ENCODE assay signal across 2 cellular contexts in the genomic region with DNA sequence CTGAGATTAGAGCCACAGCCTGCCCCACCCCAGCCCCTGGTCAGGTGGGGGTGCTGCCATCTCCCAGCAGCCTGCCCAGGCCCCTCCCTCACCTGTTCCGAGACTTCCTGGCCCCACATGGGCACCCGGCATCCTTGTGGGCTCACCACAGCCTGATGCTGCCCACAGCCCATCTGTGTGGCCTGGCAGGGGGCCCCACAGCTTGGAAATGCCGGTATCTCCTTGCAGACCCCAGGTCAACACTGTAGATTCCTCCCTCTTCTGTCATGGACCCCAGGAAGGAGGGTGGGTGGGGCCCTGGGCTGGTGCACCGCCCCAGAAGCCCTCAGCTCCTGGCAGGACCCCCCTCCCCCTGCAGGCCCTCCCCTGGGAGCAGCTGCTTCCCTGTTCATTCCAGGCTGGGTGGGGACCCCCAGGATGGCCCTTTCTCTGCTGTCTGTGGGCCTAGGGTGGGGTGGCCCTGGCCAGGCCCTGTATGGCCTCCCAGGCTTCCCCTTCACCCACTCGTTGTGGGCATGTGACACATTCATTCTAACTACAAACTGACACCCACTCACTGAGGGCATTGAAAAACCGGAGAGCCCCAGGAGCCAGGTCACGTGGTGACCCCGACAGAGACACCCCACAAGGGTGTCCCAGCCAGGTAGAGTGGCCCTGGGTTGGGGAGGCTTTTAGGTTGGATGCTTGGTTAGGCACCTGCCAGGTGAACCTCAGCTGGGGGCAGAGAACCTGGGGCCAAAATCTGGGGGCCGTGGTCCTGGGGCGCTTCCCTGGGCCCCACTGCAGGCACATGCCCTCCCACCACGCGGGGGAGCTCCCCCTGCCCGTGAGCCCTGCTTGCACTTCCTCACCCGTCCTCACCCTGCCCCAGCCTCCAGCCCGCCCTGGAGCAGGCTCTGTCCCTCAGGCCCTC.
TF ChIP-seq lines count a peak whose summit lies in the region.

No MANE protein-coding gene starts in this region.

TF ChIP-seq in HepG2, 621 proteins besides CTCF, POLR2A, EP300 and RAD21:
- TF ChIP-seq SETDB1 (CRISPR knock-in tag; IDR thresholded peaks at IDR 0.05; ENCODE audit: borderline replicate concordance) (no peak), HMG20B (CRISPR knock-in tag; conservative IDR thresholded peaks at IDR 0.05) (no peak), ZNF563 (CRISPR knock-in tag; IDR thresholded peaks at IDR 0.05) (no peak), MTA3 (CRISPR knock-in tag; IDR thresholded peaks at IDR 0.05) (no peak), SMAD3 (CRISPR knock-in tag; IDR thresholded peaks at IDR 0.05) (no peak), HIVEP1 (CRISPR knock-in tag; IDR thresholded peaks at IDR 0.05) (no peak), ZNF510 (CRISPR knock-in tag; IDR thresholded peaks at IDR 0.05; ENCODE audit: low read depth) (no peak), SSRP1 (CRISPR knock-in tag; IDR thresholded peaks at IDR 0.05) (no peak)
- TF ChIP-seq, protein P1, sequence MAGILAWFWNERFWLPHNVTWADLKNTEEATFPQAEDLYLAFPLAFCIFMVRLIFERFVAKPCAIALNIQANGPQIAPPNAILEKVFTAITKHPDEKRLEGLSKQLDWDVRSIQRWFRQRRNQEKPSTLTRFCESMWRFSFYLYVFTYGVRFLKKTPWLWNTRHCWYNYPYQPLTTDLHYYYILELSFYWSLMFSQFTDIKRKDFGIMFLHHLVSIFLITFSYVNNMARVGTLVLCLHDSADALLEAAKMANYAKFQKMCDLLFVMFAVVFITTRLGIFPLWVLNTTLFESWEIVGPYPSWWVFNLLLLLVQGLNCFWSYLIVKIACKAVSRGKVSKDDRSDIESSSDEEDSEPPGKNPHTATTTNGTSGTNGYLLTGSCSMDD (CRISPR knock-in tag; IDR thresholded peaks at IDR 0.05), result no peak
- TF ChIP-seq, protein P2, sequence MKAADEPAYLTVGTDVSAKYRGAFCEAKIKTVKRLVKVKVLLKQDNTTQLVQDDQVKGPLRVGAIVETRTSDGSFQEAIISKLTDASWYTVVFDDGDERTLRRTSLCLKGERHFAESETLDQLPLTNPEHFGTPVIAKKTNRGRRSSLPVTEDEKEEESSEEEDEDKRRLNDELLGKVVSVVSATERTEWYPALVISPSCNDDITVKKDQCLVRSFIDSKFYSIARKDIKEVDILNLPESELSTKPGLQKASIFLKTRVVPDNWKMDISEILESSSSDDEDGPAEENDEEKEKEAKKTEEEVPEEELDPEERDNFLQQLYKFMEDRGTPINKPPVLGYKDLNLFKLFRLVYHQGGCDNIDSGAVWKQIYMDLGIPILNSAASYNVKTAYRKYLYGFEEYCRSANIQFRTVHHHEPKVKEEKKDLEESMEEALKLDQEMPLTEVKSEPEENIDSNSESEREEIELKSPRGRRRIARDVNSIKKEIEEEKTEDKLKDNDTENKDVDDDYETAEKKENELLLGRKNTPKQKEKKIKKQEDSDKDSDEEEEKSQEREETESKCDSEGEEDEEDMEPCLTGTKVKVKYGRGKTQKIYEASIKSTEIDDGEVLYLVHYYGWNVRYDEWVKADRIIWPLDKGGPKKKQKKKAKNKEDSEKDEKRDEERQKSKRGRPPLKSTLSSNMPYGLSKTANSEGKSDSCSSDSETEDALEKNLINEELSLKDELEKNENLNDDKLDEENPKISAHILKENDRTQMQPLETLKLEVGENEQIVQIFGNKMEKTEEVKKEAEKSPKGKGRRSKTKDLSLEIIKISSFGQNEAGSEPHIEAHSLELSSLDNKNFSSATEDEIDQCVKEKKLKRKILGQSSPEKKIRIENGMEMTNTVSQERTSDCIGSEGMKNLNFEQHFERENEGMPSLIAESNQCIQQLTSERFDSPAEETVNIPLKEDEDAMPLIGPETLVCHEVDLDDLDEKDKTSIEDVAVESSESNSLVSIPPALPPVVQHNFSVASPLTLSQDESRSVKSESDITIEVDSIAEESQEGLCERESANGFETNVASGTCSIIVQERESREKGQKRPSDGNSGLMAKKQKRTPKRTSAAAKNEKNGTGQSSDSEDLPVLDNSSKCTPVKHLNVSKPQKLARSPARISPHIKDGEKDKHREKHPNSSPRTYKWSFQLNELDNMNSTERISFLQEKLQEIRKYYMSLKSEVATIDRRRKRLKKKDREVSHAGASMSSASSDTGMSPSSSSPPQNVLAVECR (CRISPR knock-in tag; IDR thresholded peaks at IDR 0.05; ENCODE audit: borderline replicate concordance), result no peak

TF ChIP-seq in H1, 55 proteins besides CTCF, POLR2A, EP300 and RAD21:
- TF ChIP-seq GTF2F1 (IDR thresholded peaks at IDR 0.05; ENCODE audit: borderline replicate concordance, low read depth, low read length), result no peak
- TF ChIP-seq SP2 (IDR thresholded peaks at IDR 0.05; ENCODE audit: low read length), result no peak
- TF ChIP-seq EGR1 (IDR thresholded peaks at IDR 0.05; ENCODE audit: borderline replicate concordance, low read depth, low read length), result no peak
- no peak for TF ChIP-seq CTBP2 (IDR thresholded peaks at IDR 0.05; ENCODE audit: borderline replicate concordance, insufficient read depth, insufficient read length, low read length)
- no peak for TF ChIP-seq ASH2L (IDR thresholded peaks at IDR 0.05; ENCODE audit: low read length)
- TF ChIP-seq NRF1 (IDR thresholded peaks at IDR 0.05; ENCODE audit: low read depth, low read length), result no peak
- no peak for TF ChIP-seq SUZ12 (IDR thresholded peaks at IDR 0.05; ENCODE audit: low read length)
- TF ChIP-seq, protein P3, sequence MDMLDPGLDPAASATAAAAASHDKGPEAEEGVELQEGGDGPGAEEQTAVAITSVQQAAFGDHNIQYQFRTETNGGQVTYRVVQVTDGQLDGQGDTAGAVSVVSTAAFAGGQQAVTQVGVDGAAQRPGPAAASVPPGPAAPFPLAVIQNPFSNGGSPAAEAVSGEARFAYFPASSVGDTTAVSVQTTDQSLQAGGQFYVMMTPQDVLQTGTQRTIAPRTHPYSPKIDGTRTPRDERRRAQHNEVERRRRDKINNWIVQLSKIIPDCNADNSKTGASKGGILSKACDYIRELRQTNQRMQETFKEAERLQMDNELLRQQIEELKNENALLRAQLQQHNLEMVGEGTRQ (IDR thresholded peaks at IDR 0.05; ENCODE audit: low read length), result no peak
